15 cellular contexts compared by ENCODE assay signal in the genomic region with DNA sequence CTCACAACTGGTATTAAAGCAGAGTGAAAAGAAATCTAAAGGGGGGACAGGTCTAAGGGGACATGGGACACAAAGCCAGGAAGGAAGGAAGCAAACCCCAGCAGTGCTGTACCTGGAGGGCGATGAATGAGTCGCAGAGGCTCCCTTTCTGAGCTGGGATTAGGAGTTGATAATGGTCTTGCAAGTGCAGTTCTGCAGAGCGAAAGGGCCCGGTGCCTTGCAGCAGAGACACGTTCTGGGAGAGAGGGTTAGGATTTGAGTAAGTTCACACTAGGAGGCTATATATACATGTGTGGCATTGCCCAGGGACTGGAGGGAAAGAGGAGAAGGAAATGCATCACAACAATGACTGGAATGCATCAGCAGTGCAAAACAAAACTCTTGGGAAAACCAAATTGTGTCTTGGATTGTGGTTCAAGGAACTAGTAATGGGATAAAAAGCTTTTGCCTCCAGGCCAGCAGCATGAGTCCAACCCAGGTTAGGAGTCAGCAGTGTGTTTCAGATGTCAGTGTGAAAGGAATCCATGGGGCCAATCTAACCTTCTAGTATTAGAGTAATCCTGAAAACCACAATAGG. TPM values are rescaled to one million over a fixed set of nuclear protein-coding genes. Genes with fewer than 3 reads are reported as not detected.
DNase-seq lines count a peak whose midpoint lies in the region; ATAC-seq and TF ChIP-seq lines count a peak whose summit lies in the region.
"Had no signal": no experiment of that assay in that cellular context is flagged by ENCODE, and none has a peak within 500 bp of the region (broad histone marks: within the 10 kb centered on the region; RNA-seq: fewer than 3 reads in every experiment).

No MANE protein-coding gene starts in this region.

- H3K27ac ChIP-seq in coronary artery (no peak overlapping the region), uterus (peak overlapping the region in 1 of 2 donors; percentile 27)
- H3K27ac ChIP-seq: gastroesophageal sphincter, thyroid gland had no signal

- H3K27me3 ChIP-seq in uterus = no peaks in the 10 kb centered on the region
- H3K27me3 ChIP-seq: gastroesophageal sphincter, thyroid gland had no signal

- no peak for TF ChIP-seq POLR2A in uterus (IDR thresholded peaks at IDR 0.05)

- no peaks in the 10 kb centered on the region for H3K4me1 ChIP-seq in uterus
- H3K4me1 ChIP-seq: gastroesophageal sphincter had no signal

- peak; percentile 57 for DNase-seq in GM04504 (ENCODE audit: low read depth)
- DNase-seq in SK-MEL-5 (ENCODE audit: low read depth, low spot score) = peak; percentile 58
- peak; percentile 60 for DNase-seq in skeletal muscle cell (ENCODE audit: low read depth)
- DNase-seq in stimulated activated CD4-positive, alpha-beta T cell treated with anti-CD3 and anti-CD28 coated beads, Interleukin-2, amount 100 ng/mL, for 48 hours = no peak
- DNase-seq in coronary artery (ENCODE audit: low spot score) = no peak
- DNase-seq in uterus = no peak
- DNase-seq: activated CD4-positive, alpha-beta T cell treated with anti-CD3 and anti-CD28 coated beads, Interleukin-2, amount 50 U/mL, for 4 hours; DMS 273 treated with DMSO at 0.1 percent for 48 hours; Kasumi-1; naive thymus-derived CD8-positive, alpha-beta T cell; NCI-H2081 treated with DMSO at 0.1 percent for 48 hours; thyroid gland had no signal

- no peaks in the 10 kb centered on the region for H3K36me3 ChIP-seq in uterus
- H3K36me3 ChIP-seq: gastroesophageal sphincter, thyroid gland had no signal

- H3K4me3 ChIP-seq in skeletal muscle cell (ENCODE audit: low read depth, low read length) (no peak overlapping the region), coronary artery (no peak overlapping the region), uterus (no peak overlapping the region)
- H3K4me3 ChIP-seq: thyroid gland had no signal

- in situ Hi-C loops in SK-MEL-5 (cut with HindIII; ENCODE audit: low pct_unique_long_range_greater_than_20kb, low sequenced_read_pairs) = no loop called here

- TF ChIP-seq CTCF in coronary artery (IDR thresholded peaks at IDR 0.05) (no peak), uterus (IDR thresholded peaks at IDR 0.05) (no peak)

- ATAC-seq in esophagus mucosa = peak; percentile 9
- ATAC-seq in GM19035 (IDR thresholded peaks at IDR 0.05; ENCODE audit: unreplicated experiment) = no peak
- ATAC-seq: gastroesophageal sphincter; naive thymus-derived CD8-positive, alpha-beta T cell had no signal

- intact Hi-C loops in uterus (cut with DNase I; ENCODE audit: low total_unique reads) = no loop called here

- no peaks in the 10 kb centered on the region for H3K9me3 ChIP-seq in uterus
- H3K9me3 ChIP-seq: gastroesophageal sphincter, thyroid gland had no signal

RNA-seq across cellular contexts. Expression of gene LIFR, which starts 38.8 kb away (rescaled TPM):
- 7.1 and 7.5 TPM in 2 replicates for total RNA-seq in SK-MEL-5 (2014; rRNA removed; shearing (Covaris generic))
- polyA plus RNA-seq in SK-MEL-5 (2015; cell fraction: cytosol; rRNA removed) = 3.0 and 4.6 TPM in 2 replicates
- polyA plus RNA-seq in SK-MEL-5 (2015; cell fraction: nucleus; rRNA removed) = 6.1 and 6.3 TPM in 2 replicates
- total RNA-seq in esophagus mucosa (6.9 TPM), uterus (100 to 1,000 TPM; 141 to 310 (median 232) TPM)
- total RNA-seq: naive thymus-derived CD8-positive, alpha-beta T cell had no signal
- polyA plus RNA-seq: naive thymus-derived CD8-positive, alpha-beta T cell had no signal

Comparison
In these comparisons a context has a peak if more than half of its experiments do, and no peak if none do; other contexts are left out.
1. DNase-seq: peak in GM04504 (single experiment), SK-MEL-5 (single experiment) and skeletal muscle cell (single experiment); none in stimulated activated CD4-positive, alpha-beta T cell treated with anti-CD3 and anti-CD28 coated beads, Interleukin-2, amount 100 ng/mL, for 48 hours (0 of 2), coronary artery (single experiment) and uterus (0 of 2).
2. RNA of gene LIFR, which starts 38.8 kb away (total RNA-seq): 141 to 310 TPM in uterus; 7.1 to 7.5 TPM in SK-MEL-5 and 6.9 TPM in esophagus mucosa (single experiment); every median in the first group is over 10 times any median in the second.